Comparison of ENCODE assay signal across 8 cellular contexts in genomic region chr5:142330444-142330843, GRCh38. TPM values are rescaled to one million over a fixed set of nuclear protein-coding genes. Genes with fewer than 3 reads are reported as not detected.
"Had no signal": no experiment of that assay in that cellular context is flagged by ENCODE, and none has a peak within 500 bp of the region (broad histone marks: within the 10 kb centered on the region; RNA-seq: fewer than 3 reads in every experiment).

No MANE protein-coding gene starts in this region.

- DNase-seq: GOT3, H7, HCEC 1CT, HFFc6, KG1 had no signal

- H3K27ac ChIP-seq: HL-60 had no signal

- H3K9me3 Mint-ChIP-seq: HFFc6, IgD-negative memory B cell had no signal

- H3K36me3 Mint-ChIP-seq: IgD-negative memory B cell had no signal

- H3K4me3 Mint-ChIP-seq: HFFc6, IgD-negative memory B cell had no signal

- H3K27ac Mint-ChIP-seq: HFFc6, IgD-negative memory B cell had no signal

- ATAC-seq: HepG2 had no signal

RNA-seq across cellular contexts. Expression of gene SPRY4, which starts 5.6 kb away (rescaled TPM):
- polyA plus RNA-seq: IgD-negative memory B cell had no signal
